ENCODE assay signal across 17 cellular contexts in genomic region chr7:155182406-155182970, GRCh38.
DNase-seq lines count a peak whose midpoint lies in the region; ATAC-seq and TF ChIP-seq lines count a peak whose summit lies in the region.
"Had no signal": no experiment of that assay in that cellular context is flagged by ENCODE, and none has a peak within 500 bp of the region (broad histone marks: within the 10 kb centered on the region; RNA-seq: fewer than 3 reads in every experiment).

No MANE protein-coding gene starts in this region.

- peak; percentile 14 for DNase-seq in activated effector memory CD4-positive, alpha-beta T cell treated with anti-CD3 and anti-CD28 coated beads, Interleukin-2, amount 50 U/mL, for 16 hours
- DNase-seq in activated effector memory CD4-positive, alpha-beta T cell treated with Interleukin-2 at 50 U/mL for 16 hours: no peak
- peak; percentile 86 for DNase-seq in esophagus muscularis mucosa (ENCODE audit: extremely low spot score)
- peak in 1 of 2 donors; percentile 37 for DNase-seq in stimulated activated effector memory CD8-positive, alpha-beta T cell treated with anti-CD3 and anti-CD28 coated beads, Interleukin-12 subunit alpha, Interleukin-12 subunit beta, amount 100 ng/mL, for 72 hours (ENCODE audit: low spot score in 2 of 2)
- DNase-seq in COR-L47 (lab: John Stamatoyannopoulos, UW): no peak
- DNase-seq in naive thymus-derived CD8-positive, alpha-beta T cell: no peak
- DNase-seq: ACHN; BE2C; C1 segment of cervical spinal cord; CD4-positive, CD25-positive, alpha-beta regulatory T cell; CD8-positive, alpha-beta memory T cell; GM23248; HFFc6 had no signal

- H3K27me3 Mint-ChIP-seq in naive thymus-derived CD8-positive, alpha-beta T cell: peaks cover 2 to 16% (median 6%) of the 10 kb centered on the region in 5 donors

- POLR2A ChIA-PET in naive thymus-derived CD8-positive, alpha-beta T cell (lab: Charles Lee): no interaction called here

- no peaks in the 10 kb centered on the region for H3K4me1 Mint-ChIP-seq in stimulated activated effector memory CD8-positive, alpha-beta T cell treated with anti-CD3 and anti-CD28 coated beads, Interleukin-12 subunit alpha, Interleukin-12 subunit beta, amount 100 ng/mL, for 72 hours
- no peaks in the 10 kb centered on the region for H3K4me1 Mint-ChIP-seq in naive thymus-derived CD8-positive, alpha-beta T cell
- H3K4me1 Mint-ChIP-seq: CD4-positive, CD25-positive, alpha-beta regulatory T cell; CD8-positive, alpha-beta memory T cell; IgD-negative memory B cell had no signal

- H3K27ac ChIP-seq in esophagus muscularis mucosa (replicated peaks in 1 of 4): no peak overlapping the region
- H3K27ac ChIP-seq: GM23248 had no signal

- no peak for TF ChIP-seq POLR2A in esophagus muscularis mucosa (IDR thresholded peaks at IDR 0.05; ENCODE audit: low read depth)

- peaks cover 0 to 14% (median 0%) of the 10 kb centered on the region in 4 donors for H3K27me3 ChIP-seq in esophagus muscularis mucosa
- H3K27me3 ChIP-seq: BE2C had no signal

- peaks cover 12% of the 10 kb centered on the region for H3K9me3 Mint-ChIP-seq in stimulated activated effector memory CD8-positive, alpha-beta T cell treated with anti-CD3 and anti-CD28 coated beads, Interleukin-12 subunit alpha, Interleukin-12 subunit beta, amount 100 ng/mL, for 72 hours
- H3K9me3 Mint-ChIP-seq in naive thymus-derived CD8-positive, alpha-beta T cell: peaks cover 0 to 36% (median 16%) of the 10 kb centered on the region in 9 donors

- no peak overlapping the region for H3K4me3 Mint-ChIP-seq in stimulated activated effector memory CD8-positive, alpha-beta T cell treated with anti-CD3 and anti-CD28 coated beads, Interleukin-12 subunit alpha, Interleukin-12 subunit beta, amount 100 ng/mL, for 72 hours
- H3K4me3 Mint-ChIP-seq in naive thymus-derived CD8-positive, alpha-beta T cell: no peak overlapping the region
- H3K4me3 Mint-ChIP-seq: CD4-positive, CD25-positive, alpha-beta regulatory T cell; CD8-positive, alpha-beta memory T cell; HFFc6; IgD-negative memory B cell had no signal

- no peak for TF ChIP-seq CTCF in esophagus muscularis mucosa (IDR thresholded peaks at IDR 0.05)

- H3K36me3 ChIP-seq in esophagus muscularis mucosa: no peaks in the 10 kb centered on the region
- H3K36me3 ChIP-seq: BE2C had no signal

- 92% methylated on average over 7 of the region's 8 CpGs for WGBS in esophagus muscularis mucosa

- no peaks in the 10 kb centered on the region for H3K4me1 ChIP-seq in esophagus muscularis mucosa
- H3K4me1 ChIP-seq: BE2C, Caco-2 had no signal

- no peak overlapping the region for H3K4me3 ChIP-seq in esophagus muscularis mucosa
- H3K4me3 ChIP-seq: GM23248 had no signal

- H3K27ac Mint-ChIP-seq in stimulated activated effector memory CD8-positive, alpha-beta T cell treated with anti-CD3 and anti-CD28 coated beads, Interleukin-12 subunit alpha, Interleukin-12 subunit beta, amount 100 ng/mL, for 72 hours: no peak overlapping the region
- no peak overlapping the region for H3K27ac Mint-ChIP-seq in naive thymus-derived CD8-positive, alpha-beta T cell
- H3K27ac Mint-ChIP-seq: CD4-positive, CD25-positive, alpha-beta regulatory T cell; HFFc6 had no signal

- ATAC-seq in stimulated activated effector memory CD8-positive, alpha-beta T cell treated with anti-CD3 and anti-CD28 coated beads, Interleukin-12 subunit alpha, Interleukin-12 subunit beta, amount 100 ng/mL, for 72 hours: peak; percentile 11
- no peak for ATAC-seq in naive thymus-derived CD8-positive, alpha-beta T cell
- ATAC-seq: HCT116, HepG2 had no signal

- intact Hi-C loops in esophagus muscularis mucosa (cut with DNase I): no loop called here

- TF ChIP-seq EP300 in esophagus muscularis mucosa (IDR thresholded peaks at IDR 0.05): no peak

- H3K9me3 ChIP-seq in esophagus muscularis mucosa: peaks cover 0 to 56% (median 32%) of the 10 kb centered on the region in 4 donors

- peaks cover 5% of the 10 kb centered on the region for H3K36me3 Mint-ChIP-seq in stimulated activated effector memory CD8-positive, alpha-beta T cell treated with anti-CD3 and anti-CD28 coated beads, Interleukin-12 subunit alpha, Interleukin-12 subunit beta, amount 100 ng/mL, for 72 hours
- H3K36me3 Mint-ChIP-seq in naive thymus-derived CD8-positive, alpha-beta T cell: peaks cover 2 to 19% (median 13%) of the 10 kb centered on the region in 3 donors
- H3K36me3 Mint-ChIP-seq: CD4-positive, CD25-positive, alpha-beta regulatory T cell had no signal

Comparison
In these comparisons a context has a peak if more than half of its experiments do, and no peak if none do; other contexts are left out.
1. DNase-seq: peak in activated effector memory CD4-positive, alpha-beta T cell treated with anti-CD3 and anti-CD28 coated beads, Interleukin-2, amount 50 U/mL, for 16 hours (single experiment) and esophagus muscularis mucosa (single experiment); none in activated effector memory CD4-positive, alpha-beta T cell treated with Interleukin-2 at 50 U/mL for 16 hours (single experiment), COR-L47 (single experiment) and naive thymus-derived CD8-positive, alpha-beta T cell (0 of 10).